In the genomic region with DNA sequence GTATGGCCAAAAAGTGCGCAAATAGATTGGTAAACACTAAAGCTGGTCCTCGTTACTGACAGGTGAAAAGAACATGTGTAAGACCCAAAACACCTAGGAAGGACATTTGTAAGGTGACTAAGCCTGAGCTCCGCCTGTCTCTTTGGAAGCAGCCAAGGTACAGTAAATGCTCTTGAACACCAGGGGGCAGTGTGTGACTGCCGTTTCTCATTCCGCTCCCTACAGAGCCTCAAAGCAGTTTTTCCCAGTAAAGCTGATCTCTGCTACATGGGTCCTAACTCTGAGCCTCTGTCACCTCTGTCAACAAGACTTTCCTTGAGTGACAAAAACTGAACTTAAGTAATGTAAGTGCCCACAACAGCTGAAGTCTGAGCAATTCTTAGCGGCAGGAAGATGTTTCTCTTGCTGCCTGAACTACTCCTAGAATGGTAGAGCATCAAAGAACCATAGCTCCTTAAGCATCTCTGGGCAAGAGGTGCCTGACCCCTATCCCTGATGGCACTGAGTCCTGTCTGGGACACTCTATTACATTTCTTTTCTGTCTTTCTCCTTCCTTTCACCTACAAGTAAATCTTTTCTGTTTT, we compare ENCODE assay signal across 7 cellular contexts.
DNase-seq lines count a peak whose midpoint lies in the region; TF ChIP-seq lines count a peak whose summit lies in the region.

No MANE protein-coding gene starts in this region.

- no peak overlapping the region for H4K91ac ChIP-seq in H9 (ENCODE audit: insufficient read length, low read depth, low read length)

- no peaks in the 10 kb centered on the region for H4K20me1 ChIP-seq in H9 (ENCODE audit: control insufficient read depth, insufficient read depth, insufficient read length)

- H3K27me3 ChIP-seq in H9 (ENCODE audit: insufficient read depth, low read length) (no peaks in the 10 kb centered on the region; the same call in 1 of the 2 replicates), adipocyte (replicated peaks; ENCODE audit: control insufficient read depth, insufficient read depth, low read length) (no peaks in the 10 kb centered on the region), right atrium auricular region (peaks cover 0 to 10% of the 10 kb centered on the region in 2 donors)

- peaks cover 26% of the 10 kb centered on the region for H3K27me3 Mint-ChIP-seq in H9 (ENCODE audit: low read depth)

- TF ChIP-seq CTCF in GM12874 (IDR thresholded peaks at IDR 0.05; ENCODE audit: insufficient read depth, low read depth, low read length) (peak; percentile 85), H9 (conservative IDR thresholded peaks at IDR 0.05) (peak; percentile 94), LNCaP clone FGC (IDR thresholded peaks at IDR 0.05; ENCODE audit: control insufficient read depth, extremely low read depth, insufficient read depth) (peak; percentile 93), right atrium auricular region (IDR thresholded peaks at IDR 0.05) (peak; percentile 86 to 92), retinal pigment epithelial cell (conservative IDR thresholded peaks at IDR 0.05; ENCODE audit: low read depth, low read length) (peak; percentile 92)

- H2BK12ac ChIP-seq in H9 (ENCODE audit: insufficient read length, low read depth, low read length) = no peak overlapping the region

- H3K36me3 Mint-ChIP-seq in H9 (ENCODE audit: insufficient read depth in 1 of 3, low read depth in 3 of 3) = no peaks in the 10 kb centered on the region; a peak in 1 of 7 replicates

- no peak overlapping the region for H3K56ac ChIP-seq in H9 (ENCODE audit: insufficient read length, low read depth, low read length)

- no peak overlapping the region for H2BK120ac ChIP-seq in H9 (ENCODE audit: low read depth, low read length, poor library complexity, severe bottlenecking)

- H4K5ac ChIP-seq in H9 (ENCODE audit: insufficient read length, low read depth, low read length) = no peak overlapping the region

- H3K27ac Mint-ChIP-seq in H9 = no peak overlapping the region

- WGBS in H9 (ENCODE audit: extremely low coverage, insufficient read length, low lambda C conversion rate) = no CpG with 5 or more reads among the region's 6 CpGs

- H2BK15ac ChIP-seq in H9 (ENCODE audit: low read depth, low read length) = no peak overlapping the region

- H3K4me3 Mint-ChIP-seq in H9 = no peak overlapping the region

- H2AFZ ChIP-seq in H9 (ENCODE audit: low read length) = no peak overlapping the region

- H3K9ac ChIP-seq in H9 (ENCODE audit: extremely low read depth, insufficient read length, low read length) (no peak overlapping the region), adipocyte (ENCODE audit: low read length) (no peak overlapping the region)

- H3K9me3 Mint-ChIP-seq in H9 = no peaks in the 10 kb centered on the region; a peak in 1 of 5 replicates

- no peaks in the 10 kb centered on the region for H3K79me2 ChIP-seq in H9 (ENCODE audit: insufficient read depth, low read length)

- H3K4me1 Mint-ChIP-seq in H9 = peaks cover 21 to 32% of the 10 kb centered on the region in 2 experiments

- H3T11ph ChIP-seq in H9 (ENCODE audit: low read length) = no peak overlapping the region

- H2BK5ac ChIP-seq in H9 (ENCODE audit: insufficient read length, low read length) = no peak overlapping the region

- no peak overlapping the region for H2AK5ac ChIP-seq in H9 (ENCODE audit: insufficient read length, low read length)

- no peak overlapping the region for H3K18ac ChIP-seq in H9 (ENCODE audit: insufficient read length, low read depth, low read length)

- no peaks in the 10 kb centered on the region for H3K4me1 ChIP-seq in H9 (ENCODE audit: insufficient read depth, low read length)
- peaks cover 28% of the 10 kb centered on the region for H3K4me1 ChIP-seq in adipocyte (ENCODE audit: control insufficient read depth, insufficient read depth, low read length)
- H3K4me1 ChIP-seq in right atrium auricular region = peaks cover 0 to 7% of the 10 kb centered on the region in 2 donors

- H3K9me3 ChIP-seq in H9 (ENCODE audit: control insufficient read depth, low read depth, low read length) = no peaks in the 10 kb centered on the region
- H3K9me3 ChIP-seq in adipocyte (ENCODE audit: control insufficient read depth, low read length) = no peaks in the 10 kb centered on the region
- no peaks in the 10 kb centered on the region for H3K9me3 ChIP-seq in right atrium auricular region

- no peaks in the 10 kb centered on the region for H3K36me3 ChIP-seq in adipocyte (ENCODE audit: control insufficient read depth, insufficient read depth, low read length, severe bottlenecking)
- H3K36me3 ChIP-seq in right atrium auricular region = no peaks in the 10 kb centered on the region

- H3K27ac ChIP-seq in H9 (ENCODE audit: insufficient read length, low read depth, low read length) (no peak overlapping the region), right atrium auricular region (no peak overlapping the region)

- no peak overlapping the region for H2BK20ac ChIP-seq in H9 (ENCODE audit: low read depth, low read length, poor library complexity, severe bottlenecking)

- no peak overlapping the region for H4K8ac ChIP-seq in H9 (replicated peaks; ENCODE audit: insufficient read length, low read depth, low read length)

- DNase-seq in H9 (peak; percentile 77), LNCaP clone FGC (ENCODE audit: low read depth) (peak; percentile 35), SK-N-DZ (ENCODE audit: low spot score) (peak; percentile 76), adipocyte (ENCODE audit: low read depth) (peak; percentile 89), right atrium auricular region (ENCODE audit: low spot score) (peak; percentile 78), retinal pigment epithelial cell (ENCODE audit: low read depth) (no peak)

- H3K23me2 ChIP-seq in H9 (ENCODE audit: insufficient read length, low read depth, low read length, poor library complexity, severe bottlenecking) = no peaks in the 10 kb centered on the region

- no peak overlapping the region for H3K4me2 ChIP-seq in H9 (ENCODE audit: insufficient read depth, insufficient read length, low read length)

- H3K4ac ChIP-seq in H9 (ENCODE audit: low read depth, low read length) = no peak overlapping the region

- H3K4me3 ChIP-seq in LNCaP clone FGC (ENCODE audit: low read depth, low read length) (no peak overlapping the region), adipocyte (ENCODE audit: low read length) (no peak overlapping the region), right atrium auricular region (no peak overlapping the region), retinal pigment epithelial cell (ENCODE audit: low read length) (no peak overlapping the region)

- H3K23ac ChIP-seq in H9 (ENCODE audit: insufficient read length, low read depth, low read length) = no peak overlapping the region

- H3K79me1 ChIP-seq in H9 (ENCODE audit: insufficient read depth, low read depth, low read length, poor library complexity, severe bottlenecking) = no peaks in the 10 kb centered on the region

- no peak overlapping the region for H3K14ac ChIP-seq in H9 (ENCODE audit: insufficient read depth, low read length)
